ENCODE assay signal across 7 cellular contexts in the genomic region with DNA sequence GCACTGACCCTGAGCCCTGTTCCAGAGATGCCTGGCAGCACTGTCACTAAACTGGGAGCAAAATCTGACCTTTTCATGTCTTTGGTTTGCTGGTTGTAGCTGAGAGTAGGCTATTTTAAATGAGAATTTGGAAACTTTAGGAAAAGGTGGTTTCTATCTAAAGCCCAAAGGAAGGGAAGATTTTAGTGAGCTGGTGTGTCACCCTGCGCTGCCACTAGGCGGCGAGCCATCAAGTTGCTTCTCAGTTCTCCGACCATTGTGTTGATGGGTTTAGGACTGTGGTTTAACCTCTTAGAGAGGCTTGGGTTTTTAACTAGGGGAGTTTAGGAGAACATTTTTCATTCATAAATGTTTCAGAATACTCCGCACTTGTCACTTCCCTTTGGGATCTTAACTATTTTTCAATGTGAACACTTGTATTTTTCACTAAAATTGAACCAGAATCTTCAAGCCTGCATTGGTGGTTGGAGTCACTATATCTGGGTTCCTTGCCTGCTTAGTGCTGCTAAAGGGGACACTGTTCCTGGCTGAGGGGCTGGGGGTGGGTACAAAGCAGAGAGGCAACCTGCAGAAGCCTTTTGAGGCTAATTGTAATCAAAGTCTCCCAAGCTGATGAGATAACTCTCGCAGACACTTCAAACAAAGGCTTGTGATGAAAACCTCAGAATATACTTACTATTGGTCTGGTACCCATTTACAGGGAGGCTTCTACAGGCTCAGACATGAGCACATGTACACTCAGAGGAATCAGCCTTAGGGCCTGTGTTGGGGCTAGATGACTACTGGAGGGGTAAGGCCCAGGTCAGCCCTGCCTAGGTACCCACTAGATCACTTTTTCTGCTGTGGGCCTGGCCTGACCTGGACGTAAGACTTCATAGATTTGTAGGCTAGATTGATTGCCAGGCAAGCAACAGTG. TPM values are rescaled to one million over a fixed set of nuclear protein-coding genes. Genes with fewer than 3 reads are reported as not detected.
A peak's percentile ranks its signal among the peaks of the same experiment; 100 is the strongest.
DNase-seq lines count a peak whose midpoint lies in the region; ATAC-seq, FAIRE-seq and TF ChIP-seq lines count a peak whose summit lies in the region.

No MANE protein-coding gene starts in this region.

- H3K4me1 Mint-ChIP-seq in endodermal cell: peaks cover 31% of the 10 kb centered on the region

- ATAC-seq in pancreas (no peak), HG02610 (IDR thresholded peaks at IDR 0.05; ENCODE audit: unreplicated experiment) (no peak), HG03571 (IDR thresholded peaks at IDR 0.05; ENCODE audit: unreplicated experiment) (no peak), aorta (ENCODE audit: low FRiP score) (no peak)

- H3K4me3 ChIP-seq in NB4 (ENCODE audit: low read depth, low read length): no peak overlapping the region
- peak overlapping the region; percentile 0 for H3K4me3 ChIP-seq in endodermal cell (ENCODE audit: low read length)
- no peak overlapping the region for H3K4me3 ChIP-seq in pancreas
- H3K4me3 ChIP-seq in aorta (ENCODE audit: low read length in 2 of 2): no peak overlapping the region

- no peaks in the 10 kb centered on the region for H3K27me3 Mint-ChIP-seq in endodermal cell (ENCODE audit: insufficient read depth)

- no peak overlapping the region for H3K27ac ChIP-seq in endodermal cell (ENCODE audit: low read depth, low read length)
- peak overlapping the region in 1 of 4 donors; percentile 23 for H3K27ac ChIP-seq in pancreas
- no peak overlapping the region for H3K27ac ChIP-seq in aorta (ENCODE audit: low read depth in 1 of 2, low read length in 2 of 2)

- peaks cover 64% of the 10 kb centered on the region for H3K36me3 Mint-ChIP-seq in endodermal cell (ENCODE audit: low read depth)

- peak overlapping the region; percentile 49 for H3K27ac Mint-ChIP-seq in endodermal cell

- H3K36me3 ChIP-seq in endodermal cell (ENCODE audit: control insufficient read depth, insufficient read depth, low read length) (peaks cover 67% of the 10 kb centered on the region), pancreas (peaks cover 0 to 6% (median 0%) of the 10 kb centered on the region in 3 donors), aorta (ENCODE audit: control insufficient read depth in 1 of 2, insufficient read depth in 2 of 2, low read length in 1 of 2) (peaks cover 0 to 3% of the 10 kb centered on the region in 2 donors)

- H3K27me3 ChIP-seq in endodermal cell (ENCODE audit: control insufficient read depth, insufficient read depth, low read length, poor library complexity, severe bottlenecking) (no peaks in the 10 kb centered on the region), pancreas (no peaks in the 10 kb centered on the region), aorta (ENCODE audit: control insufficient read depth in 1 of 2, insufficient read depth in 2 of 2, low read length in 1 of 2) (no peaks in the 10 kb centered on the region)

- peak; percentile 49 for DNase-seq in NB4 (ENCODE audit: low read depth)
- peak; percentile 74 for DNase-seq in endodermal cell
- no peak for DNase-seq in pancreas
- DNase-seq in aorta: no peak

- H3K4me1 ChIP-seq in endodermal cell (ENCODE audit: control insufficient read depth, insufficient read depth, low read length) (peaks cover 7% of the 10 kb centered on the region), pancreas (peaks cover 6 to 22% (median 21%) of the 10 kb centered on the region in 3 donors), aorta (ENCODE audit: control insufficient read depth in 1 of 2, insufficient read depth in 2 of 2, low read length in 2 of 2) (no peaks in the 10 kb centered on the region)

- no peak for TF ChIP-seq POLR2A in NB4 (IDR thresholded peaks at IDR 0.05; ENCODE audit: extremely low read depth, insufficient read length)

- TF ChIP-seq CTCF in GM12872 (IDR thresholded peaks at IDR 0.05; ENCODE audit: insufficient read depth, low read depth, low read length) (peak; percentile 86), NB4 (IDR thresholded peaks at IDR 0.05; ENCODE audit: low read depth, low read length) (peak; percentile 90), endodermal cell (conservative IDR thresholded peaks at IDR 0.05) (peak; percentile 95), pancreas (IDR thresholded peaks at IDR 0.05) (peak; percentile 17 to 28 (median 24))

- H3K9ac ChIP-seq in endodermal cell (ENCODE audit: extremely low read depth, low read length, poor library complexity, severe bottlenecking): no peak overlapping the region

- H3K9me3 ChIP-seq in endodermal cell (ENCODE audit: control insufficient read depth, low read length): no peaks in the 10 kb centered on the region
- no peaks in the 10 kb centered on the region for H3K9me3 ChIP-seq in pancreas
- H3K9me3 ChIP-seq in aorta (ENCODE audit: control insufficient read depth, low read length): no peaks in the 10 kb centered on the region

- WGBS in endodermal cell (ENCODE audit: insufficient coverage in 1 of 2, insufficient read length in 1 of 2), 2 experiments: 64 to 65% methylated on average over 5 to 7 of the region's 7 CpGs
- WGBS in pancreas, 2 donors: 82 to 83% methylated on average over 7 of the region's 7 CpGs
- 63 to 70% methylated on average over 7 of the region's 7 CpGs for WGBS in aorta, 2 donors

- no peak for FAIRE-seq in pancreas (lab: Jason Lieb, UNC)

- intact Hi-C loops in pancreas (cut with DNase I) (no loop called here), aorta (cut with DNase I) (no loop called here)

- H3K9me3 Mint-ChIP-seq in endodermal cell: no peaks in the 10 kb centered on the region

- no peak overlapping the region for H3K4me3 Mint-ChIP-seq in endodermal cell

RNA-seq across cellular contexts. Expression of a gene that starts 16.8 kb away (rescaled TPM):
- 10 to 100 TPM; 61.2 to 69.4 TPM for total RNA-seq in endodermal cell
- 61.4 TPM for polyA plus RNA-seq in endodermal cell (2013, experiment 1 of 2)
- 54.6 TPM for polyA plus RNA-seq in endodermal cell (2013, experiment 2 of 2)
- total RNA-seq in pancreas: 10 to 100 TPM in 5 of 6 donors, 1 to 10 TPM in 1; 9.2 to 18.0 (median 13.0) TPM
- polyA plus RNA-seq in pancreas: 10 to 100 TPM; 18.8 to 21.8 TPM
- total RNA-seq in aorta: 10 to 100 TPM; 30.7 to 31.2 TPM
- polyA plus RNA-seq in aorta: 10 to 100 TPM; 15.8 to 28.9 TPM

RNA-seq across cellular contexts. Expression of a gene that starts 16.8 kb away (rescaled TPM):
- total RNA-seq in endodermal cell (10 to 100 TPM; 63.7 to 69.7 TPM), pancreas (10 to 100 TPM; 16.1 to 28.3 (median 20.8) TPM), aorta (10 to 100 TPM; 60.5 to 62.2 TPM)
- polyA plus RNA-seq in endodermal cell (2013, experiment 1 of 2): 51.6 TPM
- polyA plus RNA-seq in endodermal cell (2013, experiment 2 of 2): 45.0 TPM
- polyA plus RNA-seq in pancreas (10 to 100 TPM; 11.4 to 15.9 TPM), aorta (10 to 100 TPM; 44.8 to 49.5 TPM)

RNA-seq across cellular contexts. Expression of a gene that starts 33.3 kb away (rescaled TPM):
- total RNA-seq in endodermal cell (not detected), pancreas (10 to 100 TPM in 1 of 6 donors, 1 to 10 TPM in 5; 1.3 to 10.6 (median 5.5) TPM), aorta (100 to 1,000 TPM in 1 of 2 donors, 10 to 100 TPM in 1; 96.9 to 109 TPM)
- polyA plus RNA-seq in endodermal cell (2013, experiment 1 of 2): not detected
- 0.29 TPM for polyA plus RNA-seq in endodermal cell (2013, experiment 2 of 2)
- polyA plus RNA-seq in pancreas (10 to 100 TPM; 12.8 to 31.9 TPM), aorta (100 to 1,000 TPM in 1 of 2 donors, 10 to 100 TPM in 1; 69.1 to 177 TPM)

Comparison
In these comparisons a context has a peak if more than half of its experiments do, and no peak if none do; other contexts are left out.
1. CTCF ChIP-seq: peak in every context shown above with its lines; median percentile 95 in endodermal cell; 90 in NB4; 86 in GM12872; 24 in pancreas.
2. DNase-seq: peak in NB4 (single experiment) and endodermal cell (single experiment); none in pancreas (0 of 6) and aorta (0 of 2).
3. RNA of a gene that starts 33.3 kb away (total RNA-seq): 96.9 to 109 TPM in aorta; 1.3 to 10.6 TPM in pancreas and not detected in endodermal cell; every median in the first group is over 4 times any median in the second.